Comparison of ENCODE assay signal across 13 cellular contexts in the genomic region with DNA sequence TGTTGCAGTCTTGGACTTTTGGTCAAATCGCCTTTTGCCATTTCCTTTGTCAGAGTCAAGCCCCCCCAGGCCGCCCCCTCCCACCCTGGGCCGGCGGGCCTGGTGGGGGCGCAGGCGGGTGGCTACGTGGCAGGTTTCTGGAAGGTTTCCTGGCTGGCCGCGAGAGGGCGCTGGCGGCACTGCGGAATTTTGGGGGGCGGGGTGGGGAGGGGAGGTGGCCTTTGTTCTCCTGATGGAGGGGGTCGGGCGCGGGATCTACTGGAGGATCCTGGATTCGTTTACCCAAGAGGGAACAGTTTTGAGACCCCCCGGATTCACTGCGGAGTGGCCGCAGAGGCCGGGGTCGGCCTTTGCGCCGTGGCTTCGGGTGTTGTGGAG. TPM values are rescaled to one million over a fixed set of nuclear protein-coding genes. Genes with fewer than 3 reads are reported as not detected.
DNase-seq lines count a peak whose midpoint lies in the region; ATAC-seq, FAIRE-seq and TF ChIP-seq lines count a peak whose summit lies in the region.
"Had no signal": no experiment of that assay in that cellular context is flagged by ENCODE, and none has a peak within 500 bp of the region (broad histone marks: within the 10 kb centered on the region; RNA-seq: fewer than 3 reads in every experiment).

No MANE protein-coding gene starts in this region.

- TF ChIP-seq CTCF in brain microvascular endothelial cell (IDR thresholded peaks at IDR 0.05; ENCODE audit: low read depth, low read length, missing control alignments) (peak; percentile 64), kidney (IDR thresholded peaks at IDR 0.05; ENCODE audit: borderline replicate concordance, extremely low read depth, insufficient read depth) (no peak), upper lobe of right lung (IDR thresholded peaks at IDR 0.05) (peak; percentile 26)

- intact Hi-C loops in kidney (cut with DNase I) = no loop called here
- intact Hi-C loops in upper lobe of right lung (cut with DNase I) = no loop called here

- no peak overlapping the region for H3K4me3 Mint-ChIP-seq in activated naive CD8-positive, alpha-beta T cell treated with anti-CD3 and anti-CD28 coated beads for 36 hours
- H3K4me3 Mint-ChIP-seq in activated naive CD8-positive, alpha-beta T cell treated with anti-CD3 and anti-CD28 coated beads, Interleukin-2, amount 50 U/mL, for 24 hours = no peak overlapping the region

- FAIRE-seq in kidney (lab: Jason Lieb, UNC) = no peak

- H3K27ac ChIP-seq in brain microvascular endothelial cell = peak overlapping the region; percentile 77
- H3K27ac ChIP-seq in kidney (ENCODE audit: low read depth in 2 of 2, low read length in 2 of 2) = no peak overlapping the region
- no peak overlapping the region for H3K27ac ChIP-seq in upper lobe of right lung
- H3K27ac ChIP-seq: upper lobe of left lung had no signal

- H3K27me3 Mint-ChIP-seq in activated naive CD8-positive, alpha-beta T cell treated with anti-CD3 and anti-CD28 coated beads for 36 hours = peaks cover 61% of the 10 kb centered on the region
- H3K27me3 Mint-ChIP-seq in activated naive CD8-positive, alpha-beta T cell treated with anti-CD3 and anti-CD28 coated beads, Interleukin-2, amount 50 U/mL, for 24 hours = peaks cover 44% of the 10 kb centered on the region

- DNase-seq in activated naive CD8-positive, alpha-beta T cell treated with anti-CD3 and anti-CD28 coated beads for 36 hours = no peak
- DNase-seq in activated naive CD8-positive, alpha-beta T cell treated with anti-CD3 and anti-CD28 coated beads, Interleukin-2, amount 50 U/mL, for 24 hours = no peak
- DNase-seq in brain microvascular endothelial cell = no peak
- peak; percentile 64 for DNase-seq in kidney
- DNase-seq in upper lobe of right lung = no peak
- no peak for DNase-seq in NOMO-1 (lab: John Stamatoyannopoulos, UW; ENCODE audit: unreplicated experiment in 2 of 2)
- DNase-seq: activated T-cell treated with anti-CD3 and anti-CD28 coated beads for 4 hours; AML-193; midbrain; stimulated activated CD4-positive, alpha-beta T cell treated with anti-CD3 and anti-CD28 coated beads, Interleukin-2, amount 100 ng/mL, for 48 hours; upper lobe of left lung had no signal

- peak overlapping the region; percentile 82 for H3K4me3 ChIP-seq in brain microvascular endothelial cell (ENCODE audit: low read depth, low read length)
- H3K4me3 ChIP-seq in kidney (ENCODE audit: low read length in 2 of 2) = peak overlapping the region in 1 of 2 donors; percentile 51
- peak overlapping the region; percentile 29 for H3K4me3 ChIP-seq in upper lobe of right lung

- peak overlapping the region; percentile 13 for H3K27ac Mint-ChIP-seq in activated naive CD8-positive, alpha-beta T cell treated with anti-CD3 and anti-CD28 coated beads for 36 hours
- no peak overlapping the region for H3K27ac Mint-ChIP-seq in activated naive CD8-positive, alpha-beta T cell treated with anti-CD3 and anti-CD28 coated beads, Interleukin-2, amount 50 U/mL, for 24 hours

- H3K4me1 Mint-ChIP-seq in activated naive CD8-positive, alpha-beta T cell treated with anti-CD3 and anti-CD28 coated beads for 36 hours = peaks cover 5% of the 10 kb centered on the region
- peaks cover 1% of the 10 kb centered on the region for H3K4me1 Mint-ChIP-seq in activated naive CD8-positive, alpha-beta T cell treated with anti-CD3 and anti-CD28 coated beads, Interleukin-2, amount 50 U/mL, for 24 hours

- H3K36me3 ChIP-seq in brain microvascular endothelial cell (replicated peaks) = peaks cover 22% of the 10 kb centered on the region
- H3K36me3 ChIP-seq in kidney (ENCODE audit: control insufficient read depth in 1 of 2, insufficient read depth in 2 of 2, low read length in 2 of 2) = no peaks in the 10 kb centered on the region
- no peaks in the 10 kb centered on the region for H3K36me3 ChIP-seq in upper lobe of right lung
- H3K36me3 ChIP-seq: upper lobe of left lung had no signal

- H3K36me3 Mint-ChIP-seq in activated naive CD8-positive, alpha-beta T cell treated with anti-CD3 and anti-CD28 coated beads for 36 hours = no peaks in the 10 kb centered on the region
- no peaks in the 10 kb centered on the region for H3K36me3 Mint-ChIP-seq in activated naive CD8-positive, alpha-beta T cell treated with anti-CD3 and anti-CD28 coated beads, Interleukin-2, amount 50 U/mL, for 24 hours (ENCODE audit: low read depth)

- H3K9me3 Mint-ChIP-seq in activated naive CD8-positive, alpha-beta T cell treated with anti-CD3 and anti-CD28 coated beads for 36 hours = peaks cover 7% of the 10 kb centered on the region
- H3K9me3 Mint-ChIP-seq in activated naive CD8-positive, alpha-beta T cell treated with anti-CD3 and anti-CD28 coated beads, Interleukin-2, amount 50 U/mL, for 24 hours = peaks cover 5% of the 10 kb centered on the region

- H3K9me3 ChIP-seq in kidney (ENCODE audit: control insufficient read depth in 1 of 2, low read length in 2 of 2) (no peaks in the 10 kb centered on the region), upper lobe of right lung (no peaks in the 10 kb centered on the region)

- in situ Hi-C loops in brain microvascular endothelial cell (cut with HindIII; ENCODE audit: low pct_ligation_motif_present, low sequenced_read_pairs) = no loop called here

- H3K27me3 ChIP-seq in brain microvascular endothelial cell (replicated peaks) = no peaks in the 10 kb centered on the region
- H3K27me3 ChIP-seq in upper lobe of right lung = peaks cover 23% of the 10 kb centered on the region

- ATAC-seq in activated naive CD8-positive, alpha-beta T cell treated with anti-CD3 and anti-CD28 coated beads, Interleukin-2, amount 50 U/mL, for 24 hours = no peak
- no peak for ATAC-seq in upper lobe of right lung
- no peak for ATAC-seq in HG03460 (IDR thresholded peaks at IDR 0.05; ENCODE audit: unreplicated experiment)
- no peak for ATAC-seq in HG02571 (IDR thresholded peaks at IDR 0.05; ENCODE audit: unreplicated experiment)

- H3K4me1 ChIP-seq in kidney (ENCODE audit: control insufficient read depth in 1 of 2, insufficient read depth in 1 of 2, low read depth in 1 of 2, low read length in 2 of 2) (peaks cover 0 to 2% of the 10 kb centered on the region in 2 donors), upper lobe of right lung (no peaks in the 10 kb centered on the region)

- H3K9ac ChIP-seq in kidney (ENCODE audit: low read length in 2 of 2) = no peak overlapping the region

RNA-seq across cellular contexts. Expression of a gene that starts 1.2 kb away (rescaled TPM):
- total RNA-seq in activated naive CD8-positive, alpha-beta T cell treated with anti-CD3 and anti-CD28 coated beads for 36 hours = under 1 TPM in 1 of 2 experiments, not detected in 1; 0.10 TPM
- total RNA-seq in kidney = 24.0 TPM
- 29.6 TPM for polyA plus RNA-seq in kidney (ENCODE audit: insufficient read depth, low read depth, low replicate concordance)
- total RNA-seq in upper lobe of right lung = 15.6 TPM

Comparison
In these comparisons a context has a peak if more than half of its experiments do, and no peak if none do; other contexts are left out.
1. RNA of a gene that starts 1.2 kb away (total RNA-seq): 24.0 TPM in kidney (single experiment) and 15.6 TPM in upper lobe of right lung (single experiment); 0.10 TPM in activated naive CD8-positive, alpha-beta T cell treated with anti-CD3 and anti-CD28 coated beads for 36 hours; every median in the first group is over 10 times any median in the second.